Comparison of ENCODE assay signal across 9 cellular contexts in the genomic region with DNA sequence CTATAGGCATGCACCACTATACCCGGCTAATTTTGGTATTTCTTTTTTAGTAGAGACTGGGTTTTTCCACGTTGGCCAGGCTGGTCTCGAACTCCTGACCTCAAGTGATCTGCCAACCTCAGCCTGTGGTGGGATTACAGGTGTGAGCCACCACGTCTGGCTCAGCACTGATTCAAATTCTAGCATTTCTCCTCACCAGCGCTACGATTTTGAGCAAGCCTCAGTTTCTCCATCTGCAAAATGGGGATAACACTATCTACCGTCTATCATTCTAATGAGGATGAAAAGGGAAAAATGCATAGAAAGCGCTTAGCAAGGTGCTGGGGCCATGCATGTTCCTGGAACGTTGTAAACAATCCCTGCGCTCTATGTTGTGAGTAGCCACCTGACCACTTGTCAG. TPM values are rescaled to one million over a fixed set of nuclear protein-coding genes. Genes with fewer than 3 reads are reported as not detected.
"Had no signal": no experiment of that assay in that cellular context is flagged by ENCODE, and none has a peak within 500 bp of the region (broad histone marks: within the 10 kb centered on the region; RNA-seq: fewer than 3 reads in every experiment).

No MANE protein-coding gene starts in this region.

- H3K27ac Mint-ChIP-seq: GM23338, H9 had no signal

- H3K27ac ChIP-seq: KMS-11 had no signal

- H3K9me3 Mint-ChIP-seq: GM23338, H9 had no signal

- H3K4me3 Mint-ChIP-seq: GM23338, H9 had no signal

- DNase-seq: H9, HCEC 1CT, IMR-90, Karpas-422, KBM-7 had no signal

- H3K9ac ChIP-seq: KMS-11 had no signal

- FAIRE-seq: H54, HTR-8/SVneo had no signal

- H3K4me3 ChIP-seq: GM23338 had no signal

- H3K4me2 ChIP-seq: GM23338, KMS-11 had no signal

RNA-seq across cellular contexts. Expression of a gene that starts 49.0 kb away (rescaled TPM):
- total RNA-seq: IMR-90 had no signal
